In the genomic region with DNA sequence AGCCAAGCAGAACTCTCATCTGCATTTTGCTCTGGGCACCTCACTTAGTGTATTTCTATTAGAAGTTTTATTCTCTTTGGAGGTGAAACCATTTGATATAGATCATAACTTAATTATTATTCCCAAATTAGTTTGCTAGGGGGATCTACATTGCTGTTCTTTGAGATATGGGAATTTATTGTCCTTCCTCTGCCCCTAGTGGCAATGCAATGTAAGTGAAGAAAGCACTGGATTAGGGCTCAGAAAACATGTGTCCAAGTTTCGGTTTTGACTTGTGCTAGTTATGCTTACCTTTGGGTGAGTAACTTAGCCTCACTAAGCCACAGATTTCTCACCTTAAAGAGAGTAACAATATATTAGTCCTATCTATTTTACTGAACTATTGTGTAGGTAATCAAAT, we compare ENCODE assay signal across 9 cellular contexts. TPM values are rescaled to one million over a fixed set of nuclear protein-coding genes. Genes with fewer than 3 reads are reported as not detected.
A peak's percentile ranks its signal among the peaks of the same experiment; 100 is the strongest.
DNase-seq lines count a peak whose midpoint lies in the region; ATAC-seq and TF ChIP-seq lines count a peak whose summit lies in the region.
"Had no signal": no experiment of that assay in that cellular context is flagged by ENCODE, and none has a peak within 500 bp of the region (broad histone marks: within the 10 kb centered on the region; RNA-seq: fewer than 3 reads in every experiment).

No MANE protein-coding gene starts in this region.

- H3K4me1 Mint-ChIP-seq in Calu3 (ENCODE audit: low read depth, unreplicated experiment): peaks cover 58% of the 10 kb centered on the region
- H3K4me1 Mint-ChIP-seq in nephron progenitor cell: peaks cover 11% of the 10 kb centered on the region
- H3K4me1 Mint-ChIP-seq in activated naive CD8-positive, alpha-beta T cell treated with anti-CD3 and anti-CD28 coated beads, Interleukin-2, amount 50 U/mL, for 24 hours: no peaks in the 10 kb centered on the region

- TF ChIP-seq RAD21 in IMR-90 (IDR thresholded peaks at IDR 0.05; ENCODE audit: low read length): peak; percentile 25; the same call in 1 of the 2 replicates

- POLR2A ChIA-PET in IMR-90 (lab: Charles Lee; ENCODE audit: unreplicated experiment): no interaction called here

- peaks cover 6% of the 10 kb centered on the region for H3K9me3 ChIP-seq in IMR-90 (ENCODE audit: control insufficient read depth, insufficient read depth, low read length)

- H3K23ac ChIP-seq in IMR-90 (ENCODE audit: low read depth, low read length): no peak overlapping the region

- WGBS in IMR-90 (ENCODE audit: extremely low coverage in 2 of 2, insufficient read length in 1 of 2), 2 experiments: no CpG with 5 or more reads among the region's 1 CpG

- no peak overlapping the region for H2AK9ac ChIP-seq in IMR-90 (replicated peaks; ENCODE audit: low read depth, low read length, poor library complexity)

- H3K4me1 ChIP-seq in IMR-90 (ENCODE audit: control insufficient read depth, insufficient read depth, low read length): peaks cover 3% of the 10 kb centered on the region; the same call in 1 of the 2 replicates

- no peaks in the 10 kb centered on the region; the same call in 1 of the 2 replicates for H3K9me1 ChIP-seq in IMR-90 (ENCODE audit: insufficient read depth, low read length)

- H3K27me3 ChIP-seq in IMR-90 (ENCODE audit: control insufficient read depth, insufficient read depth, low read length) (no peaks in the 10 kb centered on the region), brain microvascular endothelial cell (replicated peaks) (no peaks in the 10 kb centered on the region)

- DNase-seq in Calu3: no peak
- DNase-seq in IMR-90: no peak
- DNase-seq in brain microvascular endothelial cell: no peak
- DNase-seq in nephron progenitor cell: no peak
- DNase-seq in pons (ENCODE audit: low spot score): no peak
- DNase-seq in activated naive CD8-positive, alpha-beta T cell treated with anti-CD3 and anti-CD28 coated beads, Interleukin-2, amount 50 U/mL, for 24 hours: no peak

- H3K18ac ChIP-seq in IMR-90 (ENCODE audit: low read depth, low read length): peak overlapping the region; percentile 81; the same call in 1 of the 2 replicates

- dilution Hi-C loops in IMR-90 (cut with HindIII; ENCODE audit: low sequenced_read_pairs, unreplicated experiment): no loop called here

- H3K36me3 Mint-ChIP-seq in Calu3 (ENCODE audit: insufficient read depth, unreplicated experiment) (peaks cover 6% of the 10 kb centered on the region), nephron progenitor cell (ENCODE audit: low read depth) (no peaks in the 10 kb centered on the region)
- no peaks in the 10 kb centered on the region for H3K36me3 Mint-ChIP-seq in activated naive CD8-positive, alpha-beta T cell treated with anti-CD3 and anti-CD28 coated beads, Interleukin-2, amount 50 U/mL, for 24 hours (ENCODE audit: low read depth)
- H3K36me3 Mint-ChIP-seq: activated naive CD4-positive, alpha-beta T cell treated with anti-CD3 and anti-CD28 coated beads, Interleukin-2, amount 50 U/mL, for 72 hours had no signal

- BruUV-seq in Calu3 (replicated peaks; lab: Mats Ljungman, UMichigan): no TSS peak
- no TSS peak for BruUV-seq in IMR-90 (replicated peaks; lab: Mats Ljungman, UMichigan)

- peak overlapping the region; percentile 10 to 15; a peak in 1 of 4 replicates for H4K8ac ChIP-seq in IMR-90 (ENCODE audit: low read depth in 2 of 2, low read length in 2 of 2)

- H4K91ac ChIP-seq in IMR-90 (ENCODE audit: insufficient read depth, low read depth, low read length): no peak overlapping the region; the same call in 1 of the 2 replicates

- no peak overlapping the region for H2AFZ ChIP-seq in IMR-90 (replicated peaks; ENCODE audit: low read length, poor library complexity)

- CTCF ChIA-PET in Calu3 (lab: Charles Lee) (interaction anchor here (1.8 kb wide), 1 partner anchor 11 kb away, joined by 5 read pairs; no protein-coding TSS in a partner anchor), IMR-90 (lab: Yijun Ruan, JAX) (no interaction called here)

- no peaks in the 10 kb centered on the region for H3K79me1 ChIP-seq in IMR-90 (ENCODE audit: low read depth in 1 of 2, low read length in 2 of 2)

- no peak overlapping the region for H3K56ac ChIP-seq in IMR-90 (ENCODE audit: extremely low read depth, insufficient read depth, low read length)

- no peak overlapping the region for H3K9ac ChIP-seq in IMR-90 (ENCODE audit: low read depth, low read length)

- H3K36me3 ChIP-seq in IMR-90 (ENCODE audit: control insufficient read depth, insufficient read depth, low read length) (no peaks in the 10 kb centered on the region), brain microvascular endothelial cell (replicated peaks) (no peaks in the 10 kb centered on the region)

- no peak overlapping the region for H3K4me3 Mint-ChIP-seq in Calu3 (ENCODE audit: low read depth, unreplicated experiment)
- H3K4me3 Mint-ChIP-seq in nephron progenitor cell: no peak overlapping the region
- H3K4me3 Mint-ChIP-seq in activated naive CD8-positive, alpha-beta T cell treated with anti-CD3 and anti-CD28 coated beads, Interleukin-2, amount 50 U/mL, for 24 hours: no peak overlapping the region

- no peak overlapping the region for H3K27ac ChIP-seq in IMR-90 (ENCODE audit: insufficient read depth, low read length)
- H3K27ac ChIP-seq in brain microvascular endothelial cell: no peak overlapping the region

- H4K5ac ChIP-seq in IMR-90 (ENCODE audit: low read depth, low read length): no peak overlapping the region

- in situ Hi-C loops in IMR-90 (cut with MboI; ENCODE audit: low sequenced_read_pairs): no loop called here
- in situ Hi-C loops in brain microvascular endothelial cell (cut with HindIII; ENCODE audit: low pct_ligation_motif_present, low sequenced_read_pairs): no loop called here

- H2BK5ac ChIP-seq in IMR-90 (ENCODE audit: low read depth, low read length, poor library complexity, severe bottlenecking): no peak overlapping the region

- TF ChIP-seq CTCF in Calu3 (IDR thresholded peaks at IDR 0.05; ENCODE audit: unreplicated experiment): peak; percentile 85
- TF ChIP-seq CTCF in IMR-90 (conservative IDR thresholded peaks at IDR 0.05; ENCODE audit: low read depth, low read length): peak; percentile 48
- peak; percentile 66 for TF ChIP-seq CTCF in brain microvascular endothelial cell (IDR thresholded peaks at IDR 0.05; ENCODE audit: low read depth, low read length, missing control alignments)
- TF ChIP-seq CTCF in nephron progenitor cell (IDR thresholded peaks at IDR 0.05): peak; percentile 59

- no peaks in the 10 kb centered on the region for H3K27me3 Mint-ChIP-seq in Calu3 (ENCODE audit: unreplicated experiment)
- H3K27me3 Mint-ChIP-seq in nephron progenitor cell (ENCODE audit: low read depth, poor library complexity): peaks cover 4% of the 10 kb centered on the region
- H3K27me3 Mint-ChIP-seq in activated naive CD8-positive, alpha-beta T cell treated with anti-CD3 and anti-CD28 coated beads, Interleukin-2, amount 50 U/mL, for 24 hours: no peaks in the 10 kb centered on the region

- no peak overlapping the region; the same call in 1 of the 2 replicates for H3K14ac ChIP-seq in IMR-90 (replicated peaks; ENCODE audit: low read depth, low read length)

- H3K4me3 ChIP-seq in IMR-90 (ENCODE audit: insufficient read depth, low read depth, low read length) (no peak overlapping the region), brain microvascular endothelial cell (ENCODE audit: low read depth, low read length) (no peak overlapping the region)

- intact Hi-C loops in Calu3 (cut with micrococcal nuclease; ENCODE audit: unreplicated experiment) (no loop called here), IMR-90 (cut with micrococcal nuclease) (no loop called here)

- H3K27ac Mint-ChIP-seq in Calu3 (ENCODE audit: unreplicated experiment): peak overlapping the region; percentile 14
- H3K27ac Mint-ChIP-seq in nephron progenitor cell: no peak overlapping the region
- no peak overlapping the region for H3K27ac Mint-ChIP-seq in activated naive CD8-positive, alpha-beta T cell treated with anti-CD3 and anti-CD28 coated beads, Interleukin-2, amount 50 U/mL, for 24 hours
- H3K27ac Mint-ChIP-seq: activated naive CD4-positive, alpha-beta T cell treated with anti-CD3 and anti-CD28 coated beads, Interleukin-2, amount 50 U/mL, for 72 hours had no signal

- H2AK5ac ChIP-seq in IMR-90 (ENCODE audit: low read depth, low read length): no peak overlapping the region; the same call in 1 of the 2 replicates

- ATAC-seq in IMR-90 (ENCODE audit: low read depth) (peak; percentile 53; the same call in 1 of the 2 replicates), GM21825 (IDR thresholded peaks at IDR 0.05; ENCODE audit: unreplicated experiment) (no peak), GM21723 (IDR thresholded peaks at IDR 0.05; ENCODE audit: unreplicated experiment) (no peak)
- no peak for ATAC-seq in activated naive CD8-positive, alpha-beta T cell treated with anti-CD3 and anti-CD28 coated beads, Interleukin-2, amount 50 U/mL, for 24 hours
- ATAC-seq: activated naive CD4-positive, alpha-beta T cell treated with anti-CD3 and anti-CD28 coated beads, Interleukin-2, amount 50 U/mL, for 72 hours had no signal

- no peak for TF ChIP-seq POLR2A in IMR-90 (IDR thresholded peaks at IDR 0.05; ENCODE audit: low read depth, low read length)

- no peak overlapping the region for H3K4me2 ChIP-seq in IMR-90 (ENCODE audit: low read depth, low read length)

- H2BK15ac ChIP-seq in IMR-90 (ENCODE audit: low read depth, low read length): peak overlapping the region; percentile 57; the same call in 2 of the 3 replicates

- no peaks in the 10 kb centered on the region for H4K20me1 ChIP-seq in IMR-90 (ENCODE audit: insufficient read depth, low read length)

- H2BK120ac ChIP-seq in IMR-90 (ENCODE audit: low read depth, low read length): peak overlapping the region; percentile 51; the same call in 1 of the 2 replicates

- H3K9me3 Mint-ChIP-seq in Calu3 (ENCODE audit: low read depth, unreplicated experiment) (peaks cover 3% of the 10 kb centered on the region), nephron progenitor cell (peaks cover 5% of the 10 kb centered on the region)
- H3K9me3 Mint-ChIP-seq in activated naive CD8-positive, alpha-beta T cell treated with anti-CD3 and anti-CD28 coated beads, Interleukin-2, amount 50 U/mL, for 24 hours: peaks cover 3% of the 10 kb centered on the region
- H3K9me3 Mint-ChIP-seq: activated naive CD4-positive, alpha-beta T cell treated with anti-CD3 and anti-CD28 coated beads, Interleukin-2, amount 50 U/mL, for 72 hours had no signal

- 0 out of 2 replicates have a peak overlapping the region, but pooled peaks have one; percentile 29 for H3K4ac ChIP-seq in IMR-90 (ENCODE audit: low read depth, low read length)

- H2BK20ac ChIP-seq in IMR-90 (ENCODE audit: low read depth, low read length): peak overlapping the region; percentile 54; the same call in 1 of the 2 replicates

RNA-seq across cellular contexts. Expression of a gene that starts 2.9 kb away (rescaled TPM):
- 0.44 TPM in 1 of 2 replicates, not detected in the other for total RNA-seq in Calu3 (2022)
- total RNA-seq in IMR-90 (2012; rRNA removed): not detected in 2 replicates
- polyA plus RNA-seq in IMR-90 (2012; rRNA removed): 0.15 TPM in 1 of 2 replicates, not detected in the other
- polyA plus RNA-seq in IMR-90 (2012; cell fraction: cytosol; rRNA removed): 0.08 and 0.16 TPM in 2 replicates
- 0.09 TPM in 1 of 2 replicates, not detected in the other for polyA plus RNA-seq in IMR-90 (2012; cell fraction: nucleus; rRNA removed; ENCODE audit: low replicate concordance)
- total RNA-seq: activated naive CD4-positive, alpha-beta T cell treated with anti-CD3 and anti-CD28 coated beads, Interleukin-2, amount 50 U/mL, for 72 hours had no signal

RNA-seq across cellular contexts. Expression of a gene that starts 20.3 kb away (rescaled TPM):
- total RNA-seq in Calu3 (2022): not detected in 2 replicates
- not detected in 2 replicates for total RNA-seq in IMR-90 (2012; rRNA removed)
- not detected in 2 replicates for polyA plus RNA-seq in IMR-90 (2012; rRNA removed)
- not detected in 2 replicates for polyA plus RNA-seq in IMR-90 (2012; cell fraction: cytosol; rRNA removed)
- not detected in 2 replicates for polyA plus RNA-seq in IMR-90 (2012; cell fraction: nucleus; rRNA removed; ENCODE audit: low replicate concordance)
- total RNA-seq: activated naive CD4-positive, alpha-beta T cell treated with anti-CD3 and anti-CD28 coated beads, Interleukin-2, amount 50 U/mL, for 72 hours had no signal

RNA-seq across cellular contexts. Expression of a gene that starts 26.4 kb away (rescaled TPM):
- total RNA-seq in Calu3 (2022): 1,389 and 1,709 TPM in 2 replicates
- total RNA-seq in IMR-90 (2012; rRNA removed): 0.28 and 0.36 TPM in 2 replicates
- polyA plus RNA-seq in IMR-90 (2012; rRNA removed): 0.32 and 0.39 TPM in 2 replicates
- 0.11 and 0.41 TPM in 2 replicates for polyA plus RNA-seq in IMR-90 (2012; cell fraction: cytosol; rRNA removed)
- polyA plus RNA-seq in IMR-90 (2012; cell fraction: nucleus; rRNA removed; ENCODE audit: low replicate concordance): 0.09 and 0.17 TPM in 2 replicates
- total RNA-seq: activated naive CD4-positive, alpha-beta T cell treated with anti-CD3 and anti-CD28 coated beads, Interleukin-2, amount 50 U/mL, for 72 hours had no signal

RNA-seq across cellular contexts. Expression of a gene that starts 30.1 kb away (rescaled TPM):
- total RNA-seq in Calu3 (2022) (not detected in 2 replicates), IMR-90 (2012; rRNA removed) (not detected in 2 replicates)
- not detected in 2 replicates for polyA plus RNA-seq in IMR-90 (2012; rRNA removed)
- polyA plus RNA-seq in IMR-90 (2012; cell fraction: cytosol; rRNA removed): not detected in 2 replicates
- not detected in 2 replicates for polyA plus RNA-seq in IMR-90 (2012; cell fraction: nucleus; rRNA removed; ENCODE audit: low replicate concordance)
- total RNA-seq: activated naive CD4-positive, alpha-beta T cell treated with anti-CD3 and anti-CD28 coated beads, Interleukin-2, amount 50 U/mL, for 72 hours had no signal

RNA-seq across cellular contexts. Expression of a gene that starts 35.9 kb away (rescaled TPM):
- total RNA-seq in Calu3 (2022): not detected in 2 replicates
- not detected in 2 replicates for total RNA-seq in IMR-90 (2012; rRNA removed)
- not detected in 2 replicates for polyA plus RNA-seq in IMR-90 (2012; rRNA removed)
- polyA plus RNA-seq in IMR-90 (2012; cell fraction: cytosol; rRNA removed): not detected in 2 replicates
- polyA plus RNA-seq in IMR-90 (2012; cell fraction: nucleus; rRNA removed; ENCODE audit: low replicate concordance): not detected in 2 replicates
- total RNA-seq: activated naive CD4-positive, alpha-beta T cell treated with anti-CD3 and anti-CD28 coated beads, Interleukin-2, amount 50 U/mL, for 72 hours had no signal

Comparison
In these comparisons a context has a peak if more than half of its experiments do, and no peak if none do; other contexts are left out.
1. RNA of a gene that starts 26.4 kb away (total RNA-seq): 1,389 to 1,709 TPM in Calu3; 0.28 to 0.36 TPM in IMR-90; every median in the first group is over 1,000 times any median in the second.
2. Peak in every context shown above with its lines, with median percentiles within 50 percentile points of each other: CTCF ChIP-seq.